ENCODE assay signal across 1 cellular context in the genomic region with DNA sequence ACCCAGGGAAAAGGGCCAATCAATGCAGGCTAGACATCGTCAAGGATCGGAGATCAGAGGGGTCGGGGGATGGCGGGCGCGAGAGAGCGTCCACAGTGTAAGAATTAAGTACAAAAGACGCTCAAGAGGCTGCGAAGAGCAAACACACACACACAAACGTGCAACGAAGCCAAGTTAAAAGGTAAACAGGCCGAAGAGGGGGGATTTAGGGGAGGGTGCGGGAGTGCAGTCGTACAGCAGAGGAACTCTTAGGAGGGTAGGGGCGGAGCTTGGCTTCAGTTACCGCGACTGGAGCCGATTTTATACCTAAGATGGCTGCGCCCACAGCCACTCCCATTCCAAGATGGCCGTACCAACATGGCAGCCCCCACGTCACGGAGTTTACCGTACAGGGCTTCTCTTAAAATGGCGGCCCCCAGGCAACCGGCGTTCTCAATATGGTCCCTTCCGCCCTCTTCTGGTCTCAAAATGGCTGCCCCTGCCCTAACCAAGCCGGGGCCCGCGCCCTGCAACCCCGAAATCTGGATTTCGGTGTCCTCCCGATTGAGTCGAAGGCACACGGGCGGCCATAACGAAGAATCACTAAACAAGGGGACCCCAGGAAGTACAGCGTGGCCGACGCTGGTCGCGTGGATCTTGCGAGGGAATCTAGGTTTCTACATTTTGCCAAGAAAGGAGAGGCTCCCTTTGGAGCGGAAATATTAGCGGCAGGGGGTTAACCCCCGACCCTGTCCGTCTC.
TF ChIP-seq lines count a peak whose summit lies in the region.

No MANE protein-coding gene starts in this region.

TF ChIP-seq in PFSK-1, 5 proteins besides CTCF, POLR2A, EP300 and RAD21 (continued from another document):
- TF ChIP-seq, protein P1, sequence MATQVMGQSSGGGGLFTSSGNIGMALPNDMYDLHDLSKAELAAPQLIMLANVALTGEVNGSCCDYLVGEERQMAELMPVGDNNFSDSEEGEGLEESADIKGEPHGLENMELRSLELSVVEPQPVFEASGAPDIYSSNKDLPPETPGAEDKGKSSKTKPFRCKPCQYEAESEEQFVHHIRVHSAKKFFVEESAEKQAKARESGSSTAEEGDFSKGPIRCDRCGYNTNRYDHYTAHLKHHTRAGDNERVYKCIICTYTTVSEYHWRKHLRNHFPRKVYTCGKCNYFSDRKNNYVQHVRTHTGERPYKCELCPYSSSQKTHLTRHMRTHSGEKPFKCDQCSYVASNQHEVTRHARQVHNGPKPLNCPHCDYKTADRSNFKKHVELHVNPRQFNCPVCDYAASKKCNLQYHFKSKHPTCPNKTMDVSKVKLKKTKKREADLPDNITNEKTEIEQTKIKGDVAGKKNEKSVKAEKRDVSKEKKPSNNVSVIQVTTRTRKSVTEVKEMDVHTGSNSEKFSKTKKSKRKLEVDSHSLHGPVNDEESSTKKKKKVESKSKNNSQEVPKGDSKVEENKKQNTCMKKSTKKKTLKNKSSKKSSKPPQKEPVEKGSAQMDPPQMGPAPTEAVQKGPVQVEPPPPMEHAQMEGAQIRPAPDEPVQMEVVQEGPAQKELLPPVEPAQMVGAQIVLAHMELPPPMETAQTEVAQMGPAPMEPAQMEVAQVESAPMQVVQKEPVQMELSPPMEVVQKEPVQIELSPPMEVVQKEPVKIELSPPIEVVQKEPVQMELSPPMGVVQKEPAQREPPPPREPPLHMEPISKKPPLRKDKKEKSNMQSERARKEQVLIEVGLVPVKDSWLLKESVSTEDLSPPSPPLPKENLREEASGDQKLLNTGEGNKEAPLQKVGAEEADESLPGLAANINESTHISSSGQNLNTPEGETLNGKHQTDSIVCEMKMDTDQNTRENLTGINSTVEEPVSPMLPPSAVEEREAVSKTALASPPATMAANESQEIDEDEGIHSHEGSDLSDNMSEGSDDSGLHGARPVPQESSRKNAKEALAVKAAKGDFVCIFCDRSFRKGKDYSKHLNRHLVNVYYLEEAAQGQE (IDR thresholded peaks at IDR 0.05; ENCODE audit: insufficient read depth in 1 of 2, low read depth in 2 of 2, low read length in 2 of 2): no peak
TF ChIP-seq in PFSK-1: peak in this region for 3.
